In the genomic region with DNA sequence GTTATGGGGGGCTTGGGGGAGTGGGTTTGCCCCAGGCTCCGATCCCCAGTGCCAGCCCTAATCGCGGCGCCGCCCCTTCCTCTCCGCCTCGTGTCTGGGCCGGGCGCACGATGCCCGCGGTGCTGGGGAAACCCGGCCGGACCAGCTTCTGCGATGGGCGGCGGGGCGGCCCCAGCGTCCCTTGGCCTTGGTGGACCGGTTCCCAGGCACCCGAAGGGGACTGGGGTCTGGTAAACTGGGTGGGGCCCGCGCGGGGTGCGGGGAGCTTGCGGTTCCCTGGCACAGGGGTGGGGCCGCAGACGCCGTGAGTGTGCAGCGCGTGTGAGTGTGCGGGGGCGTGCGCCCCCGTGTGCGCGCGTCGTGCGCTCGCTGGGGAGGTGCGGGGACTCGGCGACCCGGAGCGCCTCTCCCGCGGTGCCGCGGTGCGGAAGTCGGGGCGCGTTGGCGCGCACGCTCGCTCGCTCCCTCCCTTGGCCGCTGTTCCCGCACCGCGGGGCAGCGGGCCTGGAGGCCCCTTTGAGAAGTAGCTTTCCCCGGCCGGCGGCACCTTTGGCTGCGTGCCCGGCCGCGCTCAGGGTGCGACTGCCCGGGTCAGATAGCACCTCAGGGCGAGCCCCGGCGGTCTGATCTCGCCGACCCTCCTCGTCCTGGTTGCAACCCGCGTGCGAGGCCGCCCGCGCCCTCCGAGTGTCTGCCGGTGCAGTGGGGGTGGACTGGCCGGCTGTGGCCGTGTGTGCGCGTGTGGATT, we compare ENCODE assay signal across 8 cellular contexts. TPM values are rescaled to one million over a fixed set of nuclear protein-coding genes. Genes with fewer than 3 reads are reported as not detected.
A peak's percentile ranks its signal among the peaks of the same experiment; 100 is the strongest.
DNase-seq lines count a peak whose midpoint lies in the region; ATAC-seq and TF ChIP-seq lines count a peak whose summit lies in the region.

No MANE protein-coding gene starts in this region.

- H3K36me3 Mint-ChIP-seq in activated naive CD4-positive, alpha-beta T cell treated with anti-CD3 and anti-CD28 coated beads for 36 hours (ENCODE audit: low read depth) = peaks cover 3% of the 10 kb centered on the region

- no peak overlapping the region for H3K23ac ChIP-seq in trophoblast cell (ENCODE audit: low read length)

- H2BK5ac ChIP-seq in trophoblast cell (ENCODE audit: low read depth, low read length, poor library complexity) = peak overlapping the region; percentile 84

- no CpG with 5 or more reads among the region's 91 CpGs for WGBS in trophoblast cell (ENCODE audit: extremely low coverage, insufficient coverage, insufficient read length)
- 0% methylated on average over 66 of the region's 91 CpGs; no CpG with 5 or more reads in 1 of the 2 donors for WGBS in transverse colon (ENCODE audit: low coverage in 1 of 2), 2 donors

- H3K9ac ChIP-seq in trophoblast cell (ENCODE audit: low read length) = peak overlapping the region; percentile 92

- H3K9me3 ChIP-seq in SJSA1 (replicated peaks) (no peaks in the 10 kb centered on the region), trophoblast cell (ENCODE audit: insufficient read depth, low read depth, low read length) (no peaks in the 10 kb centered on the region), transverse colon (no peaks in the 10 kb centered on the region)

- no peak for TF ChIP-seq EP300 in transverse colon (IDR thresholded peaks at IDR 0.05; ENCODE audit: low read depth)

- H3K4ac ChIP-seq in trophoblast cell (ENCODE audit: low read depth, low read length) = peak overlapping the region; percentile 99

- H3K4me1 Mint-ChIP-seq in activated naive CD4-positive, alpha-beta T cell treated with anti-CD3 and anti-CD28 coated beads for 36 hours (ENCODE audit: low read depth) = peaks cover 25% of the 10 kb centered on the region

- H3K4me2 ChIP-seq in trophoblast cell (ENCODE audit: low read length) = peak overlapping the region; percentile 91

- H3K4me3 Mint-ChIP-seq in activated naive CD4-positive, alpha-beta T cell treated with anti-CD3 and anti-CD28 coated beads for 36 hours = peak overlapping the region; percentile 90

- H3K4me3 ChIP-seq in SJSA1 (peak overlapping the region; percentile 62), trophoblast cell (ENCODE audit: low read depth, low read length) (peak overlapping the region; percentile 90), transverse colon (peak overlapping the region; percentile 70 to 88 (median 83))

- H3K27me3 ChIP-seq in SJSA1 (replicated peaks) = peaks cover 8% of the 10 kb centered on the region
- H3K27me3 ChIP-seq in trophoblast cell (ENCODE audit: insufficient read depth, low read length) = no peaks in the 10 kb centered on the region
- H3K27me3 ChIP-seq in transverse colon = no peaks in the 10 kb centered on the region

- peaks cover 16% of the 10 kb centered on the region for H3K79me2 ChIP-seq in trophoblast cell (ENCODE audit: control insufficient read depth, insufficient read depth, low read length, poor library complexity)

- no peak overlapping the region for H3K27ac ChIP-seq in SJSA1
- H3K27ac ChIP-seq in trophoblast cell (ENCODE audit: low read depth, low read length) = peak overlapping the region; percentile 87
- peak overlapping the region; percentile 92 to 97 (median 96) for H3K27ac ChIP-seq in transverse colon

- ATAC-seq in GM21447 (IDR thresholded peaks at IDR 0.05; ENCODE audit: unreplicated experiment) = peak; percentile 36
- ATAC-seq in Right ventricle myocardium inferior = peak; percentile 51

- H2AK5ac ChIP-seq in trophoblast cell (ENCODE audit: low read length) = peak overlapping the region; percentile 85

- H4K8ac ChIP-seq in trophoblast cell (ENCODE audit: low read depth, low read length) = peak overlapping the region; percentile 70

- DNase-seq in DMS79 (lab: John Stamatoyannopoulos, UW) (peak; percentile 0), HUDEP-2 (lab: John Stamatoyannopoulos, UW; ENCODE audit: unreplicated experiment in 76 of 76) (peak in 73 of 76 experiments; percentile 15 to 92 (median 69)), SJSA1 (ENCODE audit: low read depth in 1 of 2, low spot score in 2 of 2) (peak; percentile 58 to 69), Right ventricle myocardium inferior (ENCODE audit: missing footprints) (peak; percentile 86), trophoblast cell (peak; percentile 51 to 63), transverse colon (peak; percentile 70)
- DNase-seq in activated naive CD4-positive, alpha-beta T cell treated with anti-CD3 and anti-CD28 coated beads for 36 hours = peak; percentile 54

- H2BK120ac ChIP-seq in trophoblast cell (ENCODE audit: insufficient read depth, low read length, poor library complexity) = peak overlapping the region; percentile 88

- intact Hi-C loops in activated naive CD4-positive, alpha-beta T cell treated with anti-CD3 and anti-CD28 coated beads for 36 hours (cut with micrococcal nuclease) = loop anchor here (1.0 to 2.0 kb wide), 6 partner anchors 9 to 502 kb away; a partner anchor contains a TSS
- intact Hi-C loops in Right ventricle myocardium inferior (cut with DNase I) = loop anchor here (2.0 to 10.0 kb wide), 2 partner anchors 216 to 306 kb away; a partner anchor contains a TSS
- intact Hi-C loops in transverse colon (cut with DNase I; ENCODE audit: low total_unique reads) = no loop called here

- H3K27me3 Mint-ChIP-seq in activated naive CD4-positive, alpha-beta T cell treated with anti-CD3 and anti-CD28 coated beads for 36 hours (ENCODE audit: low read depth) = peaks cover under 1% of the 10 kb centered on the region

- H2AFZ ChIP-seq in trophoblast cell (ENCODE audit: insufficient read depth, low read length, poor library complexity) = peak overlapping the region; percentile 80

- H3K36me3 ChIP-seq in SJSA1 (peaks cover 5% of the 10 kb centered on the region; the same call in 1 of the 2 replicates), trophoblast cell (ENCODE audit: control insufficient read depth in 1 of 2, insufficient read depth in 2 of 2, low read length in 2 of 2) (no peaks in the 10 kb centered on the region), transverse colon (no peaks in the 10 kb centered on the region)

- peak overlapping the region; percentile 96 for H3K18ac ChIP-seq in trophoblast cell (ENCODE audit: low read length)

- peak overlapping the region; percentile 51 for H2BK12ac ChIP-seq in trophoblast cell (ENCODE audit: low read length)

- TF ChIP-seq POLR2A in transverse colon (IDR thresholded peaks at IDR 0.05) = no peak

- H3K79me1 ChIP-seq in trophoblast cell (ENCODE audit: low read length) = peaks cover 17% of the 10 kb centered on the region

- peak overlapping the region; percentile 99 for H3K14ac ChIP-seq in trophoblast cell (ENCODE audit: low read length)

- H4K12ac ChIP-seq in trophoblast cell (ENCODE audit: low read depth, low read length) = peak overlapping the region; percentile 89

- CTCF ChIA-PET in activated naive CD4-positive, alpha-beta T cell treated with anti-CD3 and anti-CD28 coated beads for 36 hours (lab: Charles Lee) = interaction anchor here (0.6 to 1.6 kb wide), 6 partner anchors 27 to 496 kb away, joined by 3 to 4 read pairs (median 3); no protein-coding TSS in a partner anchor

- in situ Hi-C loops in transverse colon (cut with MboI; ENCODE audit: low pct_ligation_motif_present in 1 of 4, low pct_unique_long_range_greater_than_20kb in 1 of 4, low sequenced_read_pairs in 3 of 4) = no loop called here

- no peaks in the 10 kb centered on the region for H3K9me3 Mint-ChIP-seq in activated naive CD4-positive, alpha-beta T cell treated with anti-CD3 and anti-CD28 coated beads for 36 hours

- no peak overlapping the region for H3K27ac Mint-ChIP-seq in activated naive CD4-positive, alpha-beta T cell treated with anti-CD3 and anti-CD28 coated beads for 36 hours

- peak in 1 of 5 experiments; percentile 10 for TF ChIP-seq CTCF in transverse colon (IDR thresholded peaks at IDR 0.05)

- peaks cover 7% of the 10 kb centered on the region for H3K4me1 ChIP-seq in SJSA1 (replicated peaks)
- peaks cover 0 to 7% of the 10 kb centered on the region in 2 experiments for H3K4me1 ChIP-seq in trophoblast cell (ENCODE audit: control insufficient read depth in 1 of 2, insufficient read depth in 2 of 2, low read length in 2 of 2)
- H3K4me1 ChIP-seq in transverse colon = peaks cover 0 to 46% (median 25%) of the 10 kb centered on the region in 4 donors

- H4K91ac ChIP-seq in trophoblast cell (ENCODE audit: low read depth, low read length) = peak overlapping the region; percentile 82

RNA-seq across cellular contexts. Expression of a gene that starts 0.6 kb away (rescaled TPM):
- total RNA-seq in SJSA1 (2014; rRNA removed; shearing (Covaris generic)) = 6.9 and 11.5 TPM in 2 replicates
- 1 to 10 TPM; 5.5 TPM for total RNA-seq in activated naive CD4-positive, alpha-beta T cell treated with anti-CD3 and anti-CD28 coated beads for 36 hours
- total RNA-seq in Right ventricle myocardium inferior = 4.3 TPM
- 81.5 and 86.2 TPM in 2 replicates for polyA plus RNA-seq in trophoblast cell (2013)
- 10 to 100 TPM; 21.7 to 72.8 (median 47.7) TPM for total RNA-seq in transverse colon

Comparison
In these comparisons a context has a peak if more than half of its experiments do, and no peak if none do; other contexts are left out.
1. DNase-seq: peak in every context shown above with its lines; median percentile 86 in Right ventricle myocardium inferior; 70 in transverse colon; 69 in HUDEP-2; 64 in SJSA1; 57 in trophoblast cell; 54 in activated naive CD4-positive, alpha-beta T cell treated with anti-CD3 and anti-CD28 coated beads for 36 hours; 0 in DMS79.